Comparison of ENCODE assay signal across 1 cellular context in genomic region chr13:112226320-112227002, GRCh38.
TF ChIP-seq lines count a peak whose summit lies in the region.

No MANE protein-coding gene starts in this region.

TF ChIP-seq in HepG2, 621 proteins besides CTCF, POLR2A, EP300 and RAD21 (continued from another document):
- TF ChIP-seq ZNF513 (CRISPR knock-in tag; conservative IDR thresholded peaks at IDR 0.05) (no peak), ZBTB7A (CRISPR knock-in tag; IDR thresholded peaks at IDR 0.05) (no peak), IRF2 (CRISPR knock-in tag; IDR thresholded peaks at IDR 0.05) (no peak), ZBTB39 (CRISPR knock-in tag; IDR thresholded peaks at IDR 0.05) (no peak), PRDM15 (CRISPR knock-in tag; IDR thresholded peaks at IDR 0.05) (no peak), BORCS8-MEF2B (CRISPR knock-in tag; IDR thresholded peaks at IDR 0.05) (no peak), FOXK2 (IDR thresholded peaks at IDR 0.05) (no peak), TERF1 (CRISPR knock-in tag; IDR thresholded peaks at IDR 0.05) (no peak), ZNF282 (IDR thresholded peaks at IDR 0.05; ENCODE audit: partially characterized antibody) (no peak), DBP (CRISPR knock-in tag; IDR thresholded peaks at IDR 0.05; ENCODE audit: not compliant biosample characterization) (no peak), TFE3 (CRISPR knock-in tag; IDR thresholded peaks at IDR 0.05) (no peak), ZNF331 (CRISPR knock-in tag; IDR thresholded peaks at IDR 0.05) (no peak), CBX1 (IDR thresholded peaks at IDR 0.05; ENCODE audit: low read depth) (no peak), ZNF343 (CRISPR knock-in tag; IDR thresholded peaks at IDR 0.05) (no peak), GATAD1 (CRISPR knock-in tag; IDR thresholded peaks at IDR 0.05) (no peak), ZBTB21 (CRISPR knock-in tag; IDR thresholded peaks at IDR 0.05) (no peak), CCDC6 (CRISPR knock-in tag; IDR thresholded peaks at IDR 0.05) (no peak)
